Comparison of ENCODE assay signal across 11 cellular contexts in genomic region chr12:90058721-90059120, GRCh38.
A peak's percentile ranks its signal among the peaks of the same experiment; 100 is the strongest.
DNase-seq lines count a peak whose midpoint lies in the region; ATAC-seq and TF ChIP-seq lines count a peak whose summit lies in the region.
"Had no signal": no experiment of that assay in that cellular context is flagged by ENCODE, and none has a peak within 500 bp of the region (broad histone marks: within the 10 kb centered on the region; RNA-seq: fewer than 3 reads in every experiment).

No MANE protein-coding gene starts in this region.

- H3K36me3 ChIP-seq in kidney epithelial cell (ENCODE audit: control insufficient read depth, insufficient read depth, low read length) (no peaks in the 10 kb centered on the region), lower lobe of right lung (no peaks in the 10 kb centered on the region)

- no peaks in the 10 kb centered on the region for H3K4me1 ChIP-seq in lower lobe of right lung

- H3K9me3 ChIP-seq in lower lobe of right lung = no peaks in the 10 kb centered on the region

- H3K27ac ChIP-seq in lower lobe of right lung = no peak overlapping the region

- DNase-seq in A172 (ENCODE audit: low spot score) (peak; percentile 79), HS-27A (ENCODE audit: low read depth) (peak; percentile 43), cardiac fibroblast (ENCODE audit: low read depth in 2 of 2) (peak; percentile 86 to 92), kidney epithelial cell (ENCODE audit: low read depth) (peak; percentile 34), lower lobe of right lung (no peak), NCI-H146 (lab: John Stamatoyannopoulos, UW) (no peak)
- no peak for DNase-seq in stimulated activated CD4-positive, alpha-beta T cell treated with anti-CD3 and anti-CD28 coated beads, Interleukin-12 subunit alpha, Interleukin-12 subunit beta, amount 100 ng/mL, for 4 hours
- DNase-seq: islet precursor cell; Karpas-422; stimulated activated CD4-positive, alpha-beta T cell treated with anti-CD3 and anti-CD28 coated beads, Interleukin-2, amount 100 ng/mL, for 24 hours had no signal

- intact Hi-C loops in lower lobe of right lung (cut with DNase I) = no loop called here

- H3K27me3 ChIP-seq in kidney epithelial cell (ENCODE audit: control insufficient read depth, insufficient read depth, low read length) (no peaks in the 10 kb centered on the region), lower lobe of right lung (ENCODE audit: low read depth) (no peaks in the 10 kb centered on the region)

- ATAC-seq in lower lobe of right lung (no peak), GM21737 (IDR thresholded peaks at IDR 0.05; ENCODE audit: unreplicated experiment) (no peak)

- TF ChIP-seq CTCF in cardiac fibroblast (IDR thresholded peaks at IDR 0.05; ENCODE audit: low read depth, low read length) = no peak
- no peak for TF ChIP-seq CTCF in kidney epithelial cell (IDR thresholded peaks at IDR 0.05; ENCODE audit: insufficient read depth, low read length, poor library complexity, severe bottlenecking)
- no peak for TF ChIP-seq CTCF in lower lobe of right lung (IDR thresholded peaks at IDR 0.05)

- H3K4me3 ChIP-seq in cardiac fibroblast (replicated peaks in 1 of 2; ENCODE audit: low read depth in 2 of 2, low read length in 2 of 2) = no peak overlapping the region
- H3K4me3 ChIP-seq in kidney epithelial cell (ENCODE audit: low read depth, low read length) = no peak overlapping the region
- H3K4me3 ChIP-seq in lower lobe of right lung = no peak overlapping the region

Comparison
In these comparisons a context has a peak if more than half of its experiments do, and no peak if none do; other contexts are left out.
1. DNase-seq: peak in A172 (single experiment), HS-27A (single experiment), cardiac fibroblast (2 of 2) and kidney epithelial cell (single experiment); none in lower lobe of right lung (single experiment), NCI-H146 (single experiment) and stimulated activated CD4-positive, alpha-beta T cell treated with anti-CD3 and anti-CD28 coated beads, Interleukin-12 subunit alpha, Interleukin-12 subunit beta, amount 100 ng/mL, for 4 hours (single experiment).